24 cellular contexts compared by ENCODE assay signal in the genomic region with DNA sequence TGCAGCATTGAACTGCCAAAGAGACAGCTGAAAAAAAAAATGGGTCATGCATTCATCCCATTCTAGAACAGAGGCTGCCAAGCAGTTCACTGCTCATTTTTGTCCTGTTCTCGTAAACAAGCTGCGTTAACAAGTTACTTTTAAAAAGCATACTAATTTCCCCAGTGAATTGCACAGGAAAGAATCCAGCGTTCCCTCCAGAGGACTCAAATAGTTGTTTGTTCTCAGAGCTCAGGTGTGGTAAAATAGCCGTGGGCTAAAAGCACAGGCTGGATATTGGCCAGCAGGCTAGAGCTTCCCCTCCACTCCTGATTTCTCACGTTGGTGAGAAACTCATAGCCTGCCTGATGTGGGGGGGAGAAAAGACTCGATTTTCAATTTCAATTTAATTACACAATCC.
DNase-seq lines count a peak whose midpoint lies in the region; ATAC-seq and TF ChIP-seq lines count a peak whose summit lies in the region.
"Had no signal": no experiment of that assay in that cellular context is flagged by ENCODE, and none has a peak within 500 bp of the region (broad histone marks: within the 10 kb centered on the region; RNA-seq: fewer than 3 reads in every experiment).

No MANE protein-coding gene starts in this region.

- no peaks in the 10 kb centered on the region for H3K36me3 ChIP-seq in psoas muscle (ENCODE audit: insufficient read depth in 1 of 2, low read depth in 1 of 2)
- H3K36me3 ChIP-seq in MM.1S (replicated peaks; ENCODE audit: insufficient read depth, low read length): no peaks in the 10 kb centered on the region
- H3K36me3 ChIP-seq: MG63, stomach had no signal

- no peak overlapping the region for H3K9ac ChIP-seq in MM.1S (ENCODE audit: low read length)

- H3K27ac ChIP-seq in psoas muscle (no peak overlapping the region), MM.1S (ENCODE audit: low read length) (no peak overlapping the region)
- H3K27ac ChIP-seq: stomach had no signal

- H3K79me2 ChIP-seq in MM.1S (ENCODE audit: low read length): no peaks in the 10 kb centered on the region

- H2AFZ ChIP-seq in MM.1S (ENCODE audit: low read length): no peak overlapping the region

- WGBS in psoas muscle, 3 donors: 11 to 17% (median 12%) methylated on average over 6 of the region's 6 CpGs

- H3K4me3 ChIP-seq in epithelial cell of esophagus (ENCODE audit: low read length) (no peak overlapping the region), psoas muscle (peak overlapping the region; percentile 44), MM.1S (ENCODE audit: low read length) (no peak overlapping the region)
- H3K4me3 ChIP-seq: MG63, stomach had no signal

- no peaks in the 10 kb centered on the region for H4K20me1 ChIP-seq in MM.1S (ENCODE audit: insufficient read depth, low read length)

- H3K4me1 ChIP-seq in psoas muscle: peaks cover 17% of the 10 kb centered on the region
- no peaks in the 10 kb centered on the region for H3K4me1 ChIP-seq in MM.1S (ENCODE audit: low read length)
- H3K4me1 ChIP-seq: stomach had no signal

- no peak for TF ChIP-seq CTCF in epithelial cell of esophagus (IDR thresholded peaks at IDR 0.05; ENCODE audit: insufficient read depth, low read depth, low read length, missing control alignments)
- no peak for TF ChIP-seq CTCF in psoas muscle (IDR thresholded peaks at IDR 0.05)
- no peak for TF ChIP-seq CTCF in MM.1S (IDR thresholded peaks at IDR 0.05; ENCODE audit: low read length)

- ATAC-seq in psoas muscle: no peak
- ATAC-seq: activated CD4-positive, CD25-positive, alpha-beta regulatory T cell treated with anti-CD3 and anti-CD28 coated beads, Interleukin-2, amount 50 U/mL, for 24 hours; activated CD8-positive, alpha-beta T cell treated with anti-CD3 and anti-CD28 coated beads for 36 hours; left ventricle myocardium superior; natural killer cell treated with Interleukin-12 subunit alpha and Interleukin-12 subunit beta and Interleukin-15 and Interleukin-18, amount 100 ng/mL, for 72 hours; sciatic nerve had no signal

- no peaks in the 10 kb centered on the region for H3F3A ChIP-seq in MM.1S (ENCODE audit: insufficient read depth, low read length)

- no peak overlapping the region for H3K4me2 ChIP-seq in MM.1S (ENCODE audit: low read depth, low read length)

- no peaks in the 10 kb centered on the region for H3K9me2 ChIP-seq in MM.1S (replicated peaks; ENCODE audit: insufficient read depth, low read length)

- DNase-seq in Ammon's horn (ENCODE audit: low spot score) (peak; percentile 52), NCI-H69 (lab: John Stamatoyannopoulos, UW) (peak; percentile 91), epithelial cell of esophagus (ENCODE audit: low read depth) (peak; percentile 70), psoas muscle (no peak), NCI-H1694 treated with DMSO at 0.1 percent for 48 hours (lab: John Stamatoyannopoulos, UW) (no peak), activated gamma-delta T cell treated with Interleukin-2 at 50 U/mL for 16 hours (no peak), MM.1S (no peak), LoVo (ENCODE audit: low spot score) (no peak)
- DNase-seq: activated CD8-positive, alpha-beta T cell treated with anti-CD3 and anti-CD28 coated beads for 36 hours; activated effector memory CD4-positive, alpha-beta T cell treated with Interleukin-2 at 50 U/mL for 16 hours; DMS79 treated with DMSO at 0.1 percent for 48 hours; erythroblast; foreskin fibroblast; left ventricle myocardium superior; MG63; NCI-H1930; NCI-H446 treated with DMSO at 0.1 percent for 48 hours; NK-92 treated with Interleukin-12 subunit alpha and Interleukin-12 subunit beta, amount 100 ng/mL, for 24 hours; SHP77 treated with DMSO at 0.1 percent for 48 hours; stomach; SW 1271 had no signal

- no peaks in the 10 kb centered on the region for H3K27me3 ChIP-seq in psoas muscle (ENCODE audit: insufficient read depth in 3 of 3, low read length in 2 of 3)
- H3K27me3 ChIP-seq in MM.1S (replicated peaks; ENCODE audit: insufficient read depth, low read length): no peaks in the 10 kb centered on the region
- H3K27me3 ChIP-seq: MG63, stomach had no signal

- intact Hi-C loops in psoas muscle (cut with DNase I): no loop called here

- no peaks in the 10 kb centered on the region for H3K9me3 ChIP-seq in psoas muscle
- H3K9me3 ChIP-seq in MM.1S (replicated peaks; ENCODE audit: insufficient read depth, low read length): no peaks in the 10 kb centered on the region
- H3K9me3 ChIP-seq: MG63, stomach had no signal

Comparison
In these comparisons a context has a peak if more than half of its experiments do, and no peak if none do; other contexts are left out.
1. DNase-seq: peak in Ammon's horn (single experiment), NCI-H69 (single experiment) and epithelial cell of esophagus (single experiment); none in psoas muscle (0 of 2), NCI-H1694 treated with DMSO at 0.1 percent for 48 hours (single experiment), activated gamma-delta T cell treated with Interleukin-2 at 50 U/mL for 16 hours (single experiment), MM.1S (single experiment) and LoVo (single experiment).